In the genomic region with DNA sequence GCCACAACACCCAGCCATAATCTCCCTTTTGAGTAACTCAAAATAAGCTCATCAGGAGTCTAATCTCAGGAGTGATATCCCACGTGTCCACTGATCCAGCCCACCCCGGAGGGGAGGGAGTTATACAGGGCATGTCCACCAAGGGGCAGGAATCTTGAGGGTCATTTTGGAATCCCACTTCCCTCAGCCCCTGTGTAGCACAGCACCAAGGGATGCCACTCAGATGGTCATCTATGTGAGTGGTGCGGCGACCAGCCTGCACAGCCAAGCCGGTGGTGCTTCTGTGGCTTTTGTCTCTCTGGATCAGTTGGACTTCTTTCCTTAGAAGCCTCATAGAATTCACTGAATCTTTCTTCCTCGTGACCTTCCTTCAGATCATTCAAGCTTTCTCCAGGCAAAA, we compare ENCODE assay signal across 27 cellular contexts. TPM values are rescaled to one million over a fixed set of nuclear protein-coding genes. Genes with fewer than 3 reads are reported as not detected.
"Had no signal": no experiment of that assay in that cellular context is flagged by ENCODE, and none has a peak within 500 bp of the region (broad histone marks: within the 10 kb centered on the region; RNA-seq: fewer than 3 reads in every experiment).

No MANE protein-coding gene starts in this region.

- H3K9me3 ChIP-seq: esophagus squamous epithelium, heart right ventricle, prostate gland, right atrium auricular region, stomach, thyroid gland, vagina had no signal

- H3K4me1 ChIP-seq: prostate gland, right atrium auricular region, thyroid gland had no signal

- DNase-seq: dermis blood vessel endothelial cell; effector memory CD4-positive, alpha-beta T cell; esophagus squamous epithelium; foreskin melanocyte; glutamatergic neuron; heart right ventricle; hippocampal formation; immature natural killer cell; islet precursor cell; left ventricle myocardium superior; natural killer cell; stimulated activated CD4-positive, alpha-beta T cell treated with anti-CD3 and anti-CD28 coated beads, Interleukin-2, amount 100 ng/mL, for 24 hours; stimulated activated CD4-positive, alpha-beta T cell treated with anti-CD3 and anti-CD28 coated beads, Interleukin-4, amount 100 ng/mL, for 24 hours; stimulated activated naive CD4-positive, alpha-beta T cell treated with Interleukin-2 at 50 U/mL for 16 hours; stomach; thyroid gland; trophoblast cell had no signal

- H3K79me2 ChIP-seq: parathyroid adenoma had no signal

- H3K4me3 ChIP-seq: coronary artery, esophagus squamous epithelium, heart right ventricle, lung, prostate gland, right atrium auricular region, smooth muscle cell, stomach, thyroid gland, vagina had no signal

- H3K36me3 ChIP-seq: esophagus squamous epithelium, heart right ventricle, prostate gland, right atrium auricular region, stomach, thyroid gland, vagina had no signal

- H2AFZ ChIP-seq: parathyroid adenoma had no signal

- H3K27ac ChIP-seq: coronary artery, esophagus squamous epithelium, heart right ventricle, parathyroid adenoma, prostate gland, right atrium auricular region, stomach, thyroid gland, vagina had no signal

- H3K4me2 ChIP-seq: smooth muscle cell had no signal

- H3K9ac ChIP-seq: parathyroid adenoma had no signal

- H3K27me3 ChIP-seq: right atrium auricular region, thyroid gland, vagina had no signal

- ATAC-seq: heart right ventricle; left ventricle myocardium superior; natural killer cell; sciatic nerve; stimulated activated effector memory CD8-positive, alpha-beta T cell treated with anti-CD3 and anti-CD28 coated beads, Interleukin-12 subunit alpha, Interleukin-12 subunit beta, amount 100 ng/mL, for 72 hours had no signal

- FAIRE-seq: endothelial cell of umbilical vein had no signal

RNA-seq across cellular contexts. Expression of a gene that starts 52.5 kb away (rescaled TPM):
- total RNA-seq: endothelial cell of umbilical vein had no signal
